ENCODE assay signal across 9 cellular contexts in genomic region chr10:70379581-70380176, GRCh38. TPM values are rescaled to one million over a fixed set of nuclear protein-coding genes. Genes with fewer than 3 reads are reported as not detected.
DNase-seq lines count a peak whose midpoint lies in the region; ATAC-seq and TF ChIP-seq lines count a peak whose summit lies in the region.
"Had no signal": no experiment of that assay in that cellular context is flagged by ENCODE, and none has a peak within 500 bp of the region (broad histone marks: within the 10 kb centered on the region; RNA-seq: fewer than 3 reads in every experiment).

No MANE protein-coding gene starts in this region.

- no peak overlapping the region for H3K4me3 Mint-ChIP-seq in Calu3 (ENCODE audit: low read depth, unreplicated experiment)
- no peak overlapping the region for H3K4me3 Mint-ChIP-seq in HFFc6

- BruUV-seq in Calu3 (replicated peaks; lab: Mats Ljungman, UMichigan), result no TSS peak

- ATAC-seq in mucosa of descending colon (no peak), HG03469 (IDR thresholded peaks at IDR 0.05; ENCODE audit: unreplicated experiment) (no peak), HG03354 (IDR thresholded peaks at IDR 0.05; ENCODE audit: poor library complexity, severe bottlenecking, unreplicated experiment) (no peak), HG02938 (IDR thresholded peaks at IDR 0.05; ENCODE audit: unreplicated experiment) (no peak), GM21381 (IDR thresholded peaks at IDR 0.05; ENCODE audit: unreplicated experiment) (no peak)
- ATAC-seq: activated T-helper 17 cell treated with anti-CD3 and anti-CD28 coated beads, Interleukin-2, amount 50 U/mL, for 72 hours had no signal

- H3K4me1 ChIP-seq in mucosa of descending colon (ENCODE audit: low read depth), result peaks cover 7% of the 10 kb centered on the region

- in situ Hi-C loops in astrocyte of the spinal cord (cut with HindIII; ENCODE audit: low sequenced_read_pairs), result no loop called here

- no peaks in the 10 kb centered on the region for H3K9me3 ChIP-seq in mucosa of descending colon

- peaks cover 8% of the 10 kb centered on the region for H3K27me3 Mint-ChIP-seq in Calu3 (ENCODE audit: unreplicated experiment)
- H3K27me3 Mint-ChIP-seq in HFFc6 (ENCODE audit: insufficient read depth), result peaks cover 20% of the 10 kb centered on the region
- H3K27me3 Mint-ChIP-seq: activated T-helper 17 cell treated with anti-CD3 and anti-CD28 coated beads, Interleukin-2, amount 50 U/mL, for 72 hours had no signal

- CTCF ChIA-PET in Calu3 (lab: Charles Lee), result interaction anchor here (0.6 kb wide), 2 partner anchors 89 to 155 kb away, joined by 3 to 4 read pairs; no protein-coding TSS in a partner anchor

- H3K9me3 Mint-ChIP-seq in Calu3 (ENCODE audit: low read depth, unreplicated experiment) (no peaks in the 10 kb centered on the region), HFFc6 (peaks cover 9% of the 10 kb centered on the region; the same call in 1 of the 2 replicates)

- H3K4me3 ChIP-seq in astrocyte of the spinal cord (ENCODE audit: low read depth, low read length) (no peak overlapping the region), mucosa of descending colon (no peak overlapping the region)

- intact Hi-C loops in Calu3 (cut with micrococcal nuclease; ENCODE audit: unreplicated experiment) (loop anchor here (5.0 kb wide), 1 partner anchor 157 kb away; no protein-coding TSS in a partner anchor), mucosa of descending colon (cut with DNase I, micrococcal nuclease) (no loop called here)

- H3K27ac Mint-ChIP-seq in Calu3 (ENCODE audit: unreplicated experiment) (no peak overlapping the region), HFFc6 (no peak overlapping the region)
- H3K27ac Mint-ChIP-seq: activated T-helper 17 cell treated with anti-CD3 and anti-CD28 coated beads, Interleukin-2, amount 50 U/mL, for 72 hours had no signal

- peak; percentile 66 for TF ChIP-seq CTCF in Calu3 (IDR thresholded peaks at IDR 0.05; ENCODE audit: unreplicated experiment)
- TF ChIP-seq CTCF in HFFc6 (IDR thresholded peaks at IDR 0.05), result peak; percentile 80
- TF ChIP-seq CTCF in astrocyte of the spinal cord (IDR thresholded peaks at IDR 0.05; ENCODE audit: low read depth, low read length), result peak; percentile 64
- peak; percentile 72 for TF ChIP-seq CTCF in mucosa of descending colon (IDR thresholded peaks at IDR 0.05)

- H3K36me3 Mint-ChIP-seq in Calu3 (ENCODE audit: insufficient read depth, unreplicated experiment) (peaks cover 19% of the 10 kb centered on the region), HFFc6 (ENCODE audit: low read depth) (peaks cover 8% of the 10 kb centered on the region; the same call in 1 of the 2 replicates)

- H3K4me1 Mint-ChIP-seq in Calu3 (ENCODE audit: low read depth, unreplicated experiment), result peaks cover 17% of the 10 kb centered on the region
- H3K4me1 Mint-ChIP-seq in HFFc6 (ENCODE audit: low read depth), result peaks cover 42% of the 10 kb centered on the region

- no peaks in the 10 kb centered on the region for H3K36me3 ChIP-seq in mucosa of descending colon (ENCODE audit: low read depth)

- DNase-seq in Calu3 (no peak), HFFc6 (no peak), astrocyte of the spinal cord (ENCODE audit: low read depth, low spot score) (no peak), mucosa of descending colon (peak in 1 of 3 donors; percentile 32)

RNA-seq across cellular contexts. Expression of gene LRRC20, which starts 2.7 kb away (rescaled TPM):
- total RNA-seq in Calu3 (2022), result 34.4 and 37.1 TPM in 2 replicates
- 1 to 10 TPM; 1.2 to 2.4 (median 1.8) TPM for total RNA-seq in HFFc6 (2021; fragmentation: NEBNext Ultra II Directional; extraction: Animal tissue kit (Norgen Biotek cat#: 25700))
- 10 to 100 TPM in 1 of 3 donors, 1 to 10 TPM in 2; 2.9 to 14.5 (median 5.4) TPM for total RNA-seq in mucosa of descending colon

RNA-seq across cellular contexts. Expression of gene EIF4EBP2, which starts 24.3 kb away (rescaled TPM):
- total RNA-seq in Calu3 (2022) (53.1 and 54.7 TPM in 2 replicates), mucosa of descending colon (100 to 1,000 TPM in 2 of 3 donors, 10 to 100 TPM in 1; 88.1 to 131 (median 105) TPM)
- total RNA-seq in HFFc6 (2021; fragmentation: NEBNext Ultra II Directional; extraction: Animal tissue kit (Norgen Biotek cat#: 25700)), result 10 to 100 TPM; 32.7 to 51.0 (median 40.3) TPM
